14 cellular contexts compared by ENCODE assay signal in the genomic region with DNA sequence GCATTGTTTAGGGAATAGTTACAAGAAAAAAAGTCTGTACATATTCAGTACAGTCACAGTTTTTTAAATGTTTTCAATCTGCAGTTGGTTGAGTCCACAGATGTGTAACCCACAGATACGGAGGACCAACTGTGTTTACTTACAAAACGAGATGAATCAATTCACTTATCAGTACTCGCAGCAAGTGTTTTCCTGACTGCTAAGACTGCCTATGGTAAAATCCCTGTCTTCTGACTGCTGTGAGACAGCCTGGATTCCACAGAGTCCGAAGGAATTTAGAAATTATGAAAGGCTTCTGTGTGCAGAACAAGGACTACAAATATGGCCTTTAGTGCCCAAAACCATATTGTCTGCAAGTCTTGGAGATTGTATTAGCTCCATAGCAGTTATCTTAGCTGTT. TPM values are rescaled to one million over a fixed set of nuclear protein-coding genes. Genes with fewer than 3 reads are reported as not detected.
DNase-seq lines count a peak whose midpoint lies in the region; ATAC-seq and TF ChIP-seq lines count a peak whose summit lies in the region.
"Had no signal": no experiment of that assay in that cellular context is flagged by ENCODE, and none has a peak within 500 bp of the region (broad histone marks: within the 10 kb centered on the region; RNA-seq: fewer than 3 reads in every experiment).

No MANE protein-coding gene starts in this region.

- H3K27me3 Mint-ChIP-seq in activated T-cell treated with anti-CD3 and anti-CD28 coated beads, Interleukin-2, amount 50 U/mL, for 72 hours (ENCODE audit: low read depth), result no peaks in the 10 kb centered on the region
- no peaks in the 10 kb centered on the region for H3K27me3 Mint-ChIP-seq in activated naive CD8-positive, alpha-beta T cell treated with anti-CD3 and anti-CD28 coated beads for 36 hours

- intact Hi-C loops in left ventricle myocardium superior (cut with micrococcal nuclease) (no loop called here), spleen (cut with DNase I; ENCODE audit: low total_unique reads) (no loop called here)

- H3K4me3 ChIP-seq in spleen, result no peak overlapping the region
- H3K4me3 ChIP-seq: psoas muscle had no signal

- peaks cover 57 to 100% (median 82%) of the 10 kb centered on the region in 6 donors for H3K4me1 ChIP-seq in spleen
- H3K4me1 ChIP-seq: psoas muscle had no signal

- no peak for TF ChIP-seq POLR2A in spleen (IDR thresholded peaks at IDR 0.05)

- H3K9me3 Mint-ChIP-seq in activated T-cell treated with anti-CD3 and anti-CD28 coated beads, Interleukin-2, amount 50 U/mL, for 72 hours, result no peaks in the 10 kb centered on the region
- no peaks in the 10 kb centered on the region for H3K9me3 Mint-ChIP-seq in activated naive CD8-positive, alpha-beta T cell treated with anti-CD3 and anti-CD28 coated beads for 36 hours

- no peak for DNase-seq in activated T-cell treated with anti-CD3 and anti-CD28 coated beads, Interleukin-2, amount 50 U/mL, for 72 hours
- DNase-seq in activated T-cell treated with anti-CD3 and anti-CD28 coated beads, Interleukin-2, amount 50 U/mL, for 48 hours, result no peak
- no peak for DNase-seq in activated naive CD8-positive, alpha-beta T cell treated with anti-CD3 and anti-CD28 coated beads for 36 hours
- DNase-seq in left ventricle myocardium superior (no peak), spleen (no peak), T1000 (lab: John Stamatoyannopoulos, UW) (no peak), SHP77 (lab: John Stamatoyannopoulos, UW) (no peak), DMS 273 treated with DMSO at 0.1 percent for 48 hours (lab: John Stamatoyannopoulos, UW) (no peak)
- DNase-seq: hippocampal formation, Kasumi-1, mesendoderm, NCI-H2171 treated with DMSO at 0.1 percent for 48 hours, psoas muscle had no signal

- H3K36me3 ChIP-seq in spleen, result peaks cover 0 to 5% (median 0%) of the 10 kb centered on the region in 6 donors

- H3K27ac Mint-ChIP-seq in activated T-cell treated with anti-CD3 and anti-CD28 coated beads, Interleukin-2, amount 50 U/mL, for 72 hours, result peak overlapping the region; percentile 95
- H3K27ac Mint-ChIP-seq in activated naive CD8-positive, alpha-beta T cell treated with anti-CD3 and anti-CD28 coated beads for 36 hours, result peak overlapping the region; percentile 90

- peaks cover 96% of the 10 kb centered on the region for H3K4me1 Mint-ChIP-seq in activated T-cell treated with anti-CD3 and anti-CD28 coated beads, Interleukin-2, amount 50 U/mL, for 72 hours (ENCODE audit: low read depth)
- H3K4me1 Mint-ChIP-seq in activated naive CD8-positive, alpha-beta T cell treated with anti-CD3 and anti-CD28 coated beads for 36 hours, result peaks cover 86% of the 10 kb centered on the region

- 44 to 69% (median 59%) methylated on average over 4 of the region's 4 CpGs for WGBS in spleen, 5 donors

- ATAC-seq in activated T-cell treated with anti-CD3 and anti-CD28 coated beads, Interleukin-2, amount 50 U/mL, for 72 hours (replicated peaks in 1 of 2), result no peak
- ATAC-seq in left ventricle myocardium superior, result peak; percentile 32
- ATAC-seq: psoas muscle had no signal

- peak overlapping the region; percentile 79 to 92 for H3K4me3 Mint-ChIP-seq in activated T-cell treated with anti-CD3 and anti-CD28 coated beads, Interleukin-2, amount 50 U/mL, for 72 hours
- H3K4me3 Mint-ChIP-seq in activated naive CD8-positive, alpha-beta T cell treated with anti-CD3 and anti-CD28 coated beads for 36 hours, result peak overlapping the region; percentile 15

- H3K9me3 ChIP-seq in spleen, result no peaks in the 10 kb centered on the region
- H3K9me3 ChIP-seq: psoas muscle had no signal

- no peaks in the 10 kb centered on the region for H3K27me3 ChIP-seq in spleen (replicated peaks in 1 of 7)

- peak overlapping the region; percentile 71 to 96 (median 92) for H3K27ac ChIP-seq in spleen
- H3K27ac ChIP-seq: psoas muscle had no signal

- no peak for TF ChIP-seq CTCF in spleen (IDR thresholded peaks at IDR 0.05 in 8 of 11, conservative IDR thresholded peaks at IDR 0.05 in 3 of 11)

- H3K36me3 Mint-ChIP-seq in activated T-cell treated with anti-CD3 and anti-CD28 coated beads, Interleukin-2, amount 50 U/mL, for 72 hours (ENCODE audit: insufficient read depth in 2 of 2), result peaks cover 2 to 9% of the 10 kb centered on the region in 2 donors
- H3K36me3 Mint-ChIP-seq in activated naive CD8-positive, alpha-beta T cell treated with anti-CD3 and anti-CD28 coated beads for 36 hours, result peaks cover 38% of the 10 kb centered on the region

RNA-seq across cellular contexts. Expression of gene C1QTNF9, which starts 45.7 kb away (rescaled TPM):
- total RNA-seq in activated T-cell treated with anti-CD3 and anti-CD28 coated beads, Interleukin-2, amount 50 U/mL, for 72 hours, result under 1 TPM in 1 of 2 donors, not detected in 1; 0.14 TPM
- not detected for total RNA-seq in activated naive CD8-positive, alpha-beta T cell treated with anti-CD3 and anti-CD28 coated beads for 36 hours
- total RNA-seq in left ventricle myocardium superior (3.9 TPM), spleen (under 1 TPM in 3 of 7 donors, not detected in 4; 0.28 to 0.72 (median 0.35) TPM)
- polyA plus RNA-seq in spleen, result under 1 TPM in 2 of 3 donors, not detected in 1; 0.15 to 0.48 TPM
- total RNA-seq: dermis microvascular lymphatic vessel endothelial cell had no signal
